In the genomic region with DNA sequence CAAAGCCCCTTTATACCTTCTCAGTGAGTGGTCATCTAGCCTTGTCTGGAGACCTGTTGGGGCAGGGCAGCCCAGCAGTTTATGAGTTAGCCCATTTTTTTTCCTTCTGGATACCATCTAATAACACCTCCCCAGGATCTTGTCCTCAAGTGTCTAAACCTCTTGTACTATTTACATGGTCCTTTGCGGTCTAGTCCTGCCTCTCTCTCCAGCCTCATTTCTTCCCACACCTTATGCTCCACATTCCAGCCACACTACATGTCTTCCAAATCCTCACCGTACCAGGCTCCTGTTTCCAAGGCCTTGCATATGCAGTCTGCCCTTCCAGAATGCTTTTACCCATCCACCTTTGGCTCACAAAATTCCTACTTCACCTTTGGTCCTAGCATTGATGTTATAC, we compare ENCODE assay signal across 13 cellular contexts.
DNase-seq lines count a peak whose midpoint lies in the region; ATAC-seq and TF ChIP-seq lines count a peak whose summit lies in the region.
"Had no signal": no experiment of that assay in that cellular context is flagged by ENCODE, and none has a peak within 500 bp of the region (broad histone marks: within the 10 kb centered on the region; RNA-seq: fewer than 3 reads in every experiment).

No MANE protein-coding gene starts in this region.

- ATAC-seq in thoracic aorta (ENCODE audit: insufficient number of reproducible peaks, low FRiP score, low read depth) (no peak), GM21717 (IDR thresholded peaks at IDR 0.05; ENCODE audit: unreplicated experiment) (no peak)
- no peak for ATAC-seq in stimulated activated naive CD8-positive, alpha-beta T cell treated with anti-CD3 and anti-CD28 coated beads, Interleukin-15, Interleukin-2, amounts not matched to agents 100 U/mL and 50 U/mL, for 24 hours
- no peak for ATAC-seq in activated CD8-positive, alpha-beta T cell treated with anti-CD3 and anti-CD28 coated beads, Interleukin-2, amount 10 ng/mL, durations not matched to agents 7 days and 5 days
- ATAC-seq: A549 had no signal

- POLR2A ChIA-PET in activated CD8-positive, alpha-beta T cell treated with anti-CD3 and anti-CD28 coated beads, Interleukin-2, amount 10 ng/mL, durations not matched to agents 7 days and 5 days (lab: Charles Lee): no interaction called here

- DNase-seq in endodermal cell (peak; percentile 38), thoracic aorta (ENCODE audit: low spot score) (no peak), AML-193 (lab: John Stamatoyannopoulos, UW) (no peak)
- no peak for DNase-seq in stimulated activated naive CD8-positive, alpha-beta T cell treated with anti-CD3 and anti-CD28 coated beads, Interleukin-15, Interleukin-2, amounts not matched to agents 100 U/mL and 50 U/mL, for 24 hours
- DNase-seq in activated CD8-positive, alpha-beta T cell treated with anti-CD3 and anti-CD28 coated beads, Interleukin-2, amount 10 ng/mL, durations not matched to agents 7 days and 5 days: no peak
- DNase-seq: Caco-2; CD8-positive, alpha-beta memory T cell; GF-D8; HCEC 1CT; HFFc6 had no signal

- H3K36me3 ChIP-seq in endodermal cell (ENCODE audit: control insufficient read depth, insufficient read depth, low read length) (no peaks in the 10 kb centered on the region), muscle layer of colon (ENCODE audit: insufficient read depth, low read length) (no peaks in the 10 kb centered on the region), thoracic aorta (no peaks in the 10 kb centered on the region)

- H3K9ac ChIP-seq in endodermal cell (ENCODE audit: extremely low read depth, low read length, poor library complexity, severe bottlenecking): no peak overlapping the region
- H3K9ac ChIP-seq in muscle layer of colon (ENCODE audit: low read length): no peak overlapping the region

- CTCF ChIA-PET in activated CD8-positive, alpha-beta T cell treated with anti-CD3 and anti-CD28 coated beads, Interleukin-2, amount 10 ng/mL, durations not matched to agents 7 days and 5 days (lab: Charles Lee): no interaction called here

- H3K4me3 Mint-ChIP-seq in endodermal cell: no peak overlapping the region
- no peak overlapping the region for H3K4me3 Mint-ChIP-seq in activated CD8-positive, alpha-beta T cell treated with anti-CD3 and anti-CD28 coated beads, Interleukin-2, amount 10 ng/mL, durations not matched to agents 7 days and 5 days
- H3K4me3 Mint-ChIP-seq: CD8-positive, alpha-beta memory T cell; HFFc6 had no signal

- TF ChIP-seq CTCF in endodermal cell (conservative IDR thresholded peaks at IDR 0.05): no peak
- TF ChIP-seq CTCF in thoracic aorta (IDR thresholded peaks at IDR 0.05): no peak

- no peaks in the 10 kb centered on the region for H3K36me3 Mint-ChIP-seq in endodermal cell (ENCODE audit: low read depth)
- no peaks in the 10 kb centered on the region for H3K36me3 Mint-ChIP-seq in activated CD8-positive, alpha-beta T cell treated with anti-CD3 and anti-CD28 coated beads, Interleukin-2, amount 10 ng/mL, durations not matched to agents 7 days and 5 days (ENCODE audit: low read depth)

- H3K27me3 ChIP-seq in endodermal cell (ENCODE audit: control insufficient read depth, insufficient read depth, low read length, poor library complexity, severe bottlenecking) (no peaks in the 10 kb centered on the region), muscle layer of colon (ENCODE audit: control insufficient read depth in 1 of 2, insufficient read depth in 2 of 2, low read length in 2 of 2) (no peaks in the 10 kb centered on the region), thoracic aorta (replicated peaks; ENCODE audit: insufficient read depth) (no peaks in the 10 kb centered on the region)

- peaks cover 20% of the 10 kb centered on the region for H3K4me1 ChIP-seq in endodermal cell (ENCODE audit: control insufficient read depth, insufficient read depth, low read length)
- H3K4me1 ChIP-seq in muscle layer of colon (ENCODE audit: insufficient read depth, low read length): peaks cover 31% of the 10 kb centered on the region
- H3K4me1 ChIP-seq in thoracic aorta (ENCODE audit: control insufficient read depth in 1 of 2, low read depth in 2 of 2): peaks cover 12 to 38% of the 10 kb centered on the region in 2 donors
- H3K4me1 ChIP-seq: A549, Caco-2 had no signal

- H3K27ac Mint-ChIP-seq in endodermal cell: no peak overlapping the region
- H3K27ac Mint-ChIP-seq in activated CD8-positive, alpha-beta T cell treated with anti-CD3 and anti-CD28 coated beads, Interleukin-2, amount 10 ng/mL, durations not matched to agents 7 days and 5 days: no peak overlapping the region
- H3K27ac Mint-ChIP-seq: HFFc6 had no signal

- H3K27me3 Mint-ChIP-seq in endodermal cell (ENCODE audit: insufficient read depth): no peaks in the 10 kb centered on the region
- peaks cover 7% of the 10 kb centered on the region for H3K27me3 Mint-ChIP-seq in activated CD8-positive, alpha-beta T cell treated with anti-CD3 and anti-CD28 coated beads, Interleukin-2, amount 10 ng/mL, durations not matched to agents 7 days and 5 days (ENCODE audit: low read depth)
- H3K27me3 Mint-ChIP-seq: CD8-positive, alpha-beta memory T cell had no signal

- H3K9me3 ChIP-seq in endodermal cell (ENCODE audit: control insufficient read depth, low read length) (no peaks in the 10 kb centered on the region), muscle layer of colon (ENCODE audit: low read length) (no peaks in the 10 kb centered on the region), thoracic aorta (no peaks in the 10 kb centered on the region)
- H3K9me3 ChIP-seq: A549, Caco-2 had no signal

- WGBS in endodermal cell (ENCODE audit: insufficient coverage in 1 of 2, insufficient read length in 1 of 2), 2 experiments: 89 to 96% methylated on average over 1 to 2 of the region's 2 CpGs

- H3K9me3 Mint-ChIP-seq in endodermal cell: no peaks in the 10 kb centered on the region
- no peaks in the 10 kb centered on the region for H3K9me3 Mint-ChIP-seq in activated CD8-positive, alpha-beta T cell treated with anti-CD3 and anti-CD28 coated beads, Interleukin-2, amount 10 ng/mL, durations not matched to agents 7 days and 5 days (ENCODE audit: insufficient read depth)
- H3K9me3 Mint-ChIP-seq: CD8-positive, alpha-beta memory T cell; HFFc6 had no signal

- H3K4me3 ChIP-seq in endodermal cell (ENCODE audit: low read length): no peak overlapping the region
- H3K4me3 ChIP-seq in muscle layer of colon (ENCODE audit: low read depth in 1 of 2, low read length in 2 of 2): no peak overlapping the region
- H3K4me3 ChIP-seq in thoracic aorta: no peak overlapping the region
- H3K4me3 ChIP-seq: A549 had no signal

- H3K27ac ChIP-seq in endodermal cell (ENCODE audit: low read depth, low read length) (no peak overlapping the region), muscle layer of colon (ENCODE audit: low read depth, low read length) (peak overlapping the region; percentile 25), thoracic aorta (peak overlapping the region; percentile 26 to 36)
- H3K27ac ChIP-seq: A549 had no signal

- H3K4me1 Mint-ChIP-seq in endodermal cell: peaks cover 24% of the 10 kb centered on the region
- no peaks in the 10 kb centered on the region for H3K4me1 Mint-ChIP-seq in activated CD8-positive, alpha-beta T cell treated with anti-CD3 and anti-CD28 coated beads, Interleukin-2, amount 10 ng/mL, durations not matched to agents 7 days and 5 days (ENCODE audit: low read depth)
